12 cellular contexts compared by ENCODE assay signal in genomic region chr3:187013080-187013838, GRCh38.
DNase-seq lines count a peak whose midpoint lies in the region; ATAC-seq and TF ChIP-seq lines count a peak whose summit lies in the region.
"Had no signal": no experiment of that assay in that cellular context is flagged by ENCODE, and none has a peak within 500 bp of the region (broad histone marks: within the 10 kb centered on the region; RNA-seq: fewer than 3 reads in every experiment).

No MANE protein-coding gene starts in this region.

- peaks cover 18% of the 10 kb centered on the region for H3K36me3 Mint-ChIP-seq in activated CD8-positive, alpha-beta T cell treated with anti-CD3 and anti-CD28 coated beads for 36 hours (ENCODE audit: low read depth)
- H3K36me3 Mint-ChIP-seq in stimulated activated memory B cell treated with anti-CD40 and anti-IgM and Interleukin-4, amounts not matched to agents 10 μg/mL and 1 μg/mL and 100 μg/mL, for 72 hours, result peaks cover 18% of the 10 kb centered on the region

- POLR2A ChIA-PET in activated CD8-positive, alpha-beta T cell treated with anti-CD3 and anti-CD28 coated beads for 36 hours (lab: Charles Lee), result interaction anchor here (2.0 to 3.9 kb wide), 2 partner anchors 13 to 82 kb away, joined by 6 to 31 read pairs; partner anchors contain the start of gene ST6GAL1

- intact Hi-C loops in activated CD8-positive, alpha-beta T cell treated with anti-CD3 and anti-CD28 coated beads for 36 hours (cut with micrococcal nuclease), result no loop called here

- H3K4me3 ChIP-seq in foreskin fibroblast (ENCODE audit: low read depth in 1 of 2, low read length in 2 of 2), result no peak overlapping the region
- H3K4me3 ChIP-seq: skin epidermis, testis had no signal

- peak; percentile 5 for ATAC-seq in activated CD8-positive, alpha-beta T cell treated with anti-CD3 and anti-CD28 coated beads for 36 hours
- ATAC-seq in stimulated activated memory B cell treated with anti-CD40 and anti-IgM and Interleukin-4, amounts not matched to agents 10 μg/mL and 1 μg/mL and 100 μg/mL, for 72 hours, result no peak
- no peak for ATAC-seq in HG02852 (IDR thresholded peaks at IDR 0.05; ENCODE audit: unreplicated experiment)
- no peak for ATAC-seq in GM18858 (IDR thresholded peaks at IDR 0.05; ENCODE audit: unreplicated experiment)

- CTCF ChIA-PET in activated CD8-positive, alpha-beta T cell treated with anti-CD3 and anti-CD28 coated beads for 36 hours (lab: Charles Lee), result interaction anchor here (0.8 to 2.1 kb wide), 3 partner anchors 13 to 164 kb away, joined by 3 to 6 read pairs (median 3); no protein-coding TSS in a partner anchor

- DNase-seq in SIG-M5 treated with dmso at 0.1 percent for 504 hours (lab: John Stamatoyannopoulos, UW; ENCODE audit: unreplicated experiment), result peak; percentile 46
- no peak for DNase-seq in SIG-M5 (lab: John Stamatoyannopoulos, UW)
- no peak for DNase-seq in activated CD8-positive, alpha-beta T cell treated with anti-CD3 and anti-CD28 coated beads for 36 hours
- DNase-seq in foreskin fibroblast, result peak; percentile 19 to 31
- DNase-seq in dedifferentiated amniotic fluid mesenchymal stem cell (ENCODE audit: extremely low spot score), result no peak
- DNase-seq: H9, RPMI8226, testis had no signal

- H3K27me3 Mint-ChIP-seq in activated CD8-positive, alpha-beta T cell treated with anti-CD3 and anti-CD28 coated beads for 36 hours, result no peaks in the 10 kb centered on the region
- H3K27me3 Mint-ChIP-seq in stimulated activated memory B cell treated with anti-CD40 and anti-IgM and Interleukin-4, amounts not matched to agents 10 μg/mL and 1 μg/mL and 100 μg/mL, for 72 hours, result no peaks in the 10 kb centered on the region

- peaks cover under 1% of the 10 kb centered on the region for H3K9me3 Mint-ChIP-seq in activated CD8-positive, alpha-beta T cell treated with anti-CD3 and anti-CD28 coated beads for 36 hours
- H3K9me3 Mint-ChIP-seq in stimulated activated memory B cell treated with anti-CD40 and anti-IgM and Interleukin-4, amounts not matched to agents 10 μg/mL and 1 μg/mL and 100 μg/mL, for 72 hours, result peaks cover under 1% of the 10 kb centered on the region
- H3K9me3 Mint-ChIP-seq: H9 had no signal

- H3K27ac Mint-ChIP-seq in activated CD8-positive, alpha-beta T cell treated with anti-CD3 and anti-CD28 coated beads for 36 hours, result peak overlapping the region; percentile 93
- H3K27ac Mint-ChIP-seq in stimulated activated memory B cell treated with anti-CD40 and anti-IgM and Interleukin-4, amounts not matched to agents 10 μg/mL and 1 μg/mL and 100 μg/mL, for 72 hours, result peak overlapping the region; percentile 88

- peak overlapping the region; percentile 57 for H3K4me3 Mint-ChIP-seq in activated CD8-positive, alpha-beta T cell treated with anti-CD3 and anti-CD28 coated beads for 36 hours
- peak overlapping the region; percentile 61 for H3K4me3 Mint-ChIP-seq in stimulated activated memory B cell treated with anti-CD40 and anti-IgM and Interleukin-4, amounts not matched to agents 10 μg/mL and 1 μg/mL and 100 μg/mL, for 72 hours
- H3K4me3 Mint-ChIP-seq: H9 had no signal

- H3K4me1 Mint-ChIP-seq in activated CD8-positive, alpha-beta T cell treated with anti-CD3 and anti-CD28 coated beads for 36 hours (ENCODE audit: low read depth), result peaks cover 43% of the 10 kb centered on the region
- peaks cover 86% of the 10 kb centered on the region for H3K4me1 Mint-ChIP-seq in stimulated activated memory B cell treated with anti-CD40 and anti-IgM and Interleukin-4, amounts not matched to agents 10 μg/mL and 1 μg/mL and 100 μg/mL, for 72 hours

- TF ChIP-seq CTCF in activated CD8-positive, alpha-beta T cell treated with anti-CD3 and anti-CD28 coated beads for 36 hours (IDR thresholded peaks at IDR 0.05), result no peak
- no peak for TF ChIP-seq CTCF in foreskin fibroblast (IDR thresholded peaks at IDR 0.05; ENCODE audit: low read depth, low read length)

Comparison
In these comparisons a context has a peak if more than half of its experiments do, and no peak if none do; other contexts are left out.
1. DNase-seq: peak in SIG-M5 treated with dmso at 0.1 percent for 504 hours (single experiment) and foreskin fibroblast (2 of 2); none in SIG-M5 (single experiment), activated CD8-positive, alpha-beta T cell treated with anti-CD3 and anti-CD28 coated beads for 36 hours (single experiment) and dedifferentiated amniotic fluid mesenchymal stem cell (single experiment).